Comparison of ENCODE assay signal across 1 cellular context in the genomic region with DNA sequence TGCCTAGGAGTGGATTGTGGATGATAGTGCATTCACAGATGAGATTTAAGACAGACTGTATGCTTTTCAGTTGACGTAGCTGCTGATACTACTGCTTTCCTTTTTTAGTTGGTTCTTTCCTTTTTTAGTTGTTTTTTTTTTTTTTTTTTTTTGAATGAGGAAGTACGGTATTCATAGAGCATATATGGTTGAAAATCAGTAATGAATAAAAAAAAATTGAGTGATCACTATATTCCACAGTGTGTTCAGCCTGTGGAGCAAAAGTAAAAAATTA.
TF ChIP-seq lines count a peak whose summit lies in the region.

No MANE protein-coding gene starts in this region.

TF ChIP-seq in SK-N-SH treated with all-trans-retinoic acid at 6 μM for 48 hours, 23 proteins besides CTCF, POLR2A, EP300 and RAD21 (continued from another document):
- TF ChIP-seq, protein P1, sequence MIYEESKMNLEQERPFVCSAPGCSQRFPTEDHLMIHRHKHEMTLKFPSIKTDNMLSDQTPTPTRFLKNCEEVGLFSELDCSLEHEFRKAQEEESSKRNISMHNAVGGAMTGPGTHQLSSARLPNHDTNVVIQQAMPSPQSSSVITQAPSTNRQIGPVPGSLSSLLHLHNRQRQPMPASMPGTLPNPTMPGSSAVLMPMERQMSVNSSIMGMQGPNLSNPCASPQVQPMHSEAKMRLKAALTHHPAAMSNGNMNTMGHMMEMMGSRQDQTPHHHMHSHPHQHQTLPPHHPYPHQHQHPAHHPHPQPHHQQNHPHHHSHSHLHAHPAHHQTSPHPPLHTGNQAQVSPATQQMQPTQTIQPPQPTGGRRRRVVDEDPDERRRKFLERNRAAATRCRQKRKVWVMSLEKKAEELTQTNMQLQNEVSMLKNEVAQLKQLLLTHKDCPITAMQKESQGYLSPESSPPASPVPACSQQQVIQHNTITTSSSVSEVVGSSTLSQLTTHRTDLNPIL (CRISPR knock-in tag; IDR thresholded peaks at IDR 0.05; ENCODE audit: low read depth): no peak
- TF ChIP-seq, protein P2, sequence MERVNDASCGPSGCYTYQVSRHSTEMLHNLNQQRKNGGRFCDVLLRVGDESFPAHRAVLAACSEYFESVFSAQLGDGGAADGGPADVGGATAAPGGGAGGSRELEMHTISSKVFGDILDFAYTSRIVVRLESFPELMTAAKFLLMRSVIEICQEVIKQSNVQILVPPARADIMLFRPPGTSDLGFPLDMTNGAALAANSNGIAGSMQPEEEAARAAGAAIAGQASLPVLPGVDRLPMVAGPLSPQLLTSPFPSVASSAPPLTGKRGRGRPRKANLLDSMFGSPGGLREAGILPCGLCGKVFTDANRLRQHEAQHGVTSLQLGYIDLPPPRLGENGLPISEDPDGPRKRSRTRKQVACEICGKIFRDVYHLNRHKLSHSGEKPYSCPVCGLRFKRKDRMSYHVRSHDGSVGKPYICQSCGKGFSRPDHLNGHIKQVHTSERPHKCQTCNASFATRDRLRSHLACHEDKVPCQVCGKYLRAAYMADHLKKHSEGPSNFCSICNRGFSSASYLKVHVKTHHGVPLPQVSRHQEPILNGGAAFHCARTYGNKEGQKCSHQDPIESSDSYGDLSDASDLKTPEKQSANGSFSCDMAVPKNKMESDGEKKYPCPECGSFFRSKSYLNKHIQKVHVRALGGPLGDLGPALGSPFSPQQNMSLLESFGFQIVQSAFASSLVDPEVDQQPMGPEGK (CRISPR knock-in tag; IDR thresholded peaks at IDR 0.05; ENCODE audit: borderline replicate concordance): no peak
- no peak for TF ChIP-seq ARNTL (CRISPR knock-in tag; IDR thresholded peaks at IDR 0.05; ENCODE audit: borderline replicate concordance, low read depth)
- TF ChIP-seq GLIS3 (CRISPR knock-in tag; IDR thresholded peaks at IDR 0.05): no peak
- TF ChIP-seq ZNF70 (CRISPR knock-in tag; IDR thresholded peaks at IDR 0.05): no peak
- TF ChIP-seq ZFP3 (CRISPR knock-in tag; IDR thresholded peaks at IDR 0.05): no peak
- no peak for TF ChIP-seq PPARA (CRISPR knock-in tag; IDR thresholded peaks at IDR 0.05; ENCODE audit: borderline replicate concordance)
TF ChIP-seq in SK-N-SH treated with all-trans-retinoic acid at 6 μM for 48 hours: peak in this region for 0.
